30 cellular contexts compared by ENCODE assay signal in the genomic region with DNA sequence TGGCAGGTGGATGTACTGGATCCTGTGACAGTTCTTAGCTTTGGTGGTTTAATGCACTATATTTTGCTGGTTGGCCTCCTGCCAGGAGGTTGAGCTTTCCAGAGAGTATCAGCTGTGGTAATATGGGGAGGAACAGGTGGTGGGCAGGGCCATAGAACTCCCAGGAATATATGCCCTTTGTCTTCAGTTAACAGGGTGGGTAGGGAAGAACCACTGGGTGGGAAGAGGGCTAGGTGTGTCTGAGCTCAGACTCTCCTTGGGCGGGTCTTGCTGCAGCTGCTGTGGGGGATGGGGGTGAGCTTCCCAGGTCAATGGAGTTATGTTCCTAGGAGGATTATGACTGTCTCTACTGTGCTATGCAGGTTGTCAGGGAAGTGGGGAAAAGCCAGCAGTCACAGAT.
DNase-seq lines count a peak whose midpoint lies in the region; ATAC-seq and TF ChIP-seq lines count a peak whose summit lies in the region.
"Had no signal": no experiment of that assay in that cellular context is flagged by ENCODE, and none has a peak within 500 bp of the region (broad histone marks: within the 10 kb centered on the region; RNA-seq: fewer than 3 reads in every experiment).

No MANE protein-coding gene starts in this region.

- ATAC-seq in mucosa of descending colon: peak; percentile 93
- ATAC-seq: activated CD8-positive, alpha-beta memory T cell treated with anti-CD3 and anti-CD28 coated beads, Interleukin-2, amount 10 ng/mL, durations not matched to agents 7 days and 5 days; activated T-cell treated with anti-CD3 and anti-CD28 coated beads, Interleukin-2, amount 50 U/mL, for 72 hours; body of pancreas; esophagus mucosa; left lung; stimulated activated naive CD8-positive, alpha-beta T cell treated with anti-CD3 and anti-CD28 coated beads, Interleukin-15, amount 100 ng/mL, for 72 hours had no signal

- intact Hi-C loops in mucosa of descending colon (cut with DNase I, micrococcal nuclease): no loop called here

- H3K36me3 Mint-ChIP-seq in nephron progenitor cell (ENCODE audit: low read depth): no peaks in the 10 kb centered on the region
- H3K36me3 Mint-ChIP-seq: activated CD8-positive, alpha-beta memory T cell treated with anti-CD3 and anti-CD28 coated beads, Interleukin-2, amount 10 ng/mL, durations not matched to agents 7 days and 5 days had no signal

- H3K4me1 Mint-ChIP-seq in nephron progenitor cell: no peaks in the 10 kb centered on the region
- H3K4me1 Mint-ChIP-seq: activated CD8-positive, alpha-beta memory T cell treated with anti-CD3 and anti-CD28 coated beads, Interleukin-2, amount 10 ng/mL, durations not matched to agents 7 days and 5 days; memory B cell; stimulated activated naive CD8-positive, alpha-beta T cell treated with anti-CD3 and anti-CD28 coated beads, Interleukin-15, amount 100 ng/mL, for 72 hours had no signal

- peaks cover 5% of the 10 kb centered on the region for H3K4me1 ChIP-seq in mucosa of descending colon (ENCODE audit: low read depth)
- H3K4me1 ChIP-seq: adrenal gland, body of pancreas, Caco-2, left lung, right atrium auricular region, uterus had no signal

- H3K4me3 Mint-ChIP-seq in nephron progenitor cell: no peak overlapping the region
- H3K4me3 Mint-ChIP-seq: activated CD8-positive, alpha-beta memory T cell treated with anti-CD3 and anti-CD28 coated beads, Interleukin-2, amount 10 ng/mL, durations not matched to agents 7 days and 5 days; activated naive CD4-positive, alpha-beta T cell treated with anti-CD3 and anti-CD28 coated beads for 36 hours; activated T-cell treated with anti-CD3 and anti-CD28 coated beads, Interleukin-2, amount 50 U/mL, for 72 hours; memory B cell; stimulated activated naive CD8-positive, alpha-beta T cell treated with anti-CD3 and anti-CD28 coated beads, Interleukin-15, amount 100 ng/mL, for 72 hours; T-helper 1 cell treated with Interleukin-12 subunit alpha and Interleukin-12 subunit beta and Interleukin-4 antibody, amounts not matched to agents 30 μg/mL and 1 μg/mL, for 36 hours had no signal

- DNase-seq in NCI-H1092 (lab: John Stamatoyannopoulos, UW) (peak; percentile 11), NCI-H1092 treated with DMSO at 0.1 percent for 48 hours (lab: John Stamatoyannopoulos, UW) (no peak), LHCN-M2 (ENCODE audit: low read depth) (peak; percentile 3), NCI-H748 (lab: John Stamatoyannopoulos, UW; ENCODE audit: unreplicated experiment) (peak; percentile 74), mucosa of descending colon (peak; percentile 51 to 81 (median 67)), T-helper 1 cell (no peak), nephron progenitor cell (no peak)
- no peak for DNase-seq in central memory CD4-positive, alpha-beta T cell
- DNase-seq: 8988T; activated CD8-positive, alpha-beta memory T cell treated with anti-CD3 and anti-CD28 coated beads, Interleukin-2, amount 10 ng/mL, durations not matched to agents 7 days and 5 days; activated naive CD4-positive, alpha-beta T cell treated with anti-CD3 and anti-CD28 coated beads for 36 hours; activated T-cell treated with anti-CD3 and anti-CD28 coated beads, Interleukin-2, amount 50 U/mL, for 72 hours; adrenal gland; body of pancreas; C1 segment of cervical spinal cord; Caco-2; dermis blood vessel endothelial cell; glutamatergic neuron; GM23248; left lung; NK-92 treated with Interleukin-12 subunit alpha and Interleukin-12 subunit beta, amount 100 ng/mL, for 24 hours; SK-N-SH; stimulated activated CD4-positive, alpha-beta T cell treated with anti-CD3 and anti-CD28 coated beads, Interleukin-2, amount 100 ng/mL, for 24 hours; stimulated activated naive CD8-positive, alpha-beta T cell treated with anti-CD3 and anti-CD28 coated beads, Interleukin-15, amount 100 ng/mL, for 72 hours; uterus had no signal

- H3K9me3 ChIP-seq in mucosa of descending colon: peaks cover 21% of the 10 kb centered on the region
- H3K9me3 ChIP-seq: adrenal gland, right atrium auricular region, SK-N-SH, uterus had no signal

- no peaks in the 10 kb centered on the region for H3K27me3 Mint-ChIP-seq in nephron progenitor cell (ENCODE audit: low read depth, poor library complexity)
- H3K27me3 Mint-ChIP-seq: activated CD8-positive, alpha-beta memory T cell treated with anti-CD3 and anti-CD28 coated beads, Interleukin-2, amount 10 ng/mL, durations not matched to agents 7 days and 5 days; stimulated activated naive CD8-positive, alpha-beta T cell treated with anti-CD3 and anti-CD28 coated beads, Interleukin-15, amount 100 ng/mL, for 72 hours had no signal

- H3K27ac Mint-ChIP-seq in nephron progenitor cell: no peak overlapping the region
- H3K27ac Mint-ChIP-seq: activated CD8-positive, alpha-beta memory T cell treated with anti-CD3 and anti-CD28 coated beads, Interleukin-2, amount 10 ng/mL, durations not matched to agents 7 days and 5 days; activated naive CD4-positive, alpha-beta T cell treated with anti-CD3 and anti-CD28 coated beads for 36 hours; activated T-cell treated with anti-CD3 and anti-CD28 coated beads, Interleukin-2, amount 50 U/mL, for 72 hours; memory B cell; T-helper 1 cell treated with Interleukin-12 subunit alpha and Interleukin-12 subunit beta and Interleukin-4 antibody, amounts not matched to agents 30 μg/mL and 1 μg/mL, for 36 hours had no signal

- H3K4me3 ChIP-seq in mucosa of descending colon: no peak overlapping the region
- H3K4me3 ChIP-seq: adrenal gland, body of pancreas, GM23248, left lung, right atrium auricular region, thoracic aorta, uterus had no signal

- H3K36me3 ChIP-seq in mucosa of descending colon (ENCODE audit: low read depth): no peaks in the 10 kb centered on the region
- H3K36me3 ChIP-seq: adrenal gland, left lung, right atrium auricular region, thoracic aorta, uterus had no signal

- TF ChIP-seq CTCF in mucosa of descending colon (IDR thresholded peaks at IDR 0.05): no peak
- no peak for TF ChIP-seq CTCF in nephron progenitor cell (IDR thresholded peaks at IDR 0.05)

- H3K9me3 Mint-ChIP-seq in nephron progenitor cell: peaks cover 23% of the 10 kb centered on the region

Comparison
In these comparisons a context has a peak if more than half of its experiments do, and no peak if none do; other contexts are left out.
1. DNase-seq: peak in NCI-H1092 (single experiment), LHCN-M2 (single experiment), NCI-H748 (single experiment) and mucosa of descending colon (3 of 3); none in NCI-H1092 treated with DMSO at 0.1 percent for 48 hours (single experiment), central memory CD4-positive, alpha-beta T cell (single experiment), T-helper 1 cell (0 of 5) and nephron progenitor cell (single experiment).